ENCODE assay signal across 25 cellular contexts in genomic region chr10:76354921-76355320, GRCh38.
"Had no signal": no experiment of that assay in that cellular context is flagged by ENCODE, and none has a peak within 500 bp of the region (broad histone marks: within the 10 kb centered on the region; RNA-seq: fewer than 3 reads in every experiment).

No MANE protein-coding gene starts in this region.

- H3K4me3 ChIP-seq: K562 had no signal

- H3K4me3 Mint-ChIP-seq: IgD-negative memory B cell, T-cell had no signal

- DNase-seq: Kasumi-1, MV-4-11, NCI-H1048, NCI-H1105, NCI-H1417, NCI-H1436 treated with DMSO at 0.1 percent for 48 hours, NCI-H1694, NCI-H187 treated with DMSO at 0.1 percent for 48 hours, NCI-H2029 treated with DMSO at 0.1 percent for 48 hours, NCI-H2227 treated with DMSO at 0.1 percent for 48 hours, NCI-H446, NCI-H510A, NCI-H524 treated with DMSO at 0.1 percent for 48 hours, NCI-H69, NCI-H774, SHP77, SK-N-SH, SW 1271, T-cell had no signal

- H3K4me1 Mint-ChIP-seq: IgD-negative memory B cell, T-cell had no signal

- H3K27ac ChIP-seq: KMS-11, RWPE1 had no signal

- FAIRE-seq: HepG2, K562 had no signal

- H3K27me3 Mint-ChIP-seq: IgD-negative memory B cell, T-cell had no signal

- H3K9me3 ChIP-seq: SK-N-SH had no signal

- ATAC-seq: HepG2, K562, Panc1, T-cell had no signal

- H3K27ac Mint-ChIP-seq: IgD-negative memory B cell, T-cell had no signal
